8 cellular contexts compared by ENCODE assay signal in the genomic region with DNA sequence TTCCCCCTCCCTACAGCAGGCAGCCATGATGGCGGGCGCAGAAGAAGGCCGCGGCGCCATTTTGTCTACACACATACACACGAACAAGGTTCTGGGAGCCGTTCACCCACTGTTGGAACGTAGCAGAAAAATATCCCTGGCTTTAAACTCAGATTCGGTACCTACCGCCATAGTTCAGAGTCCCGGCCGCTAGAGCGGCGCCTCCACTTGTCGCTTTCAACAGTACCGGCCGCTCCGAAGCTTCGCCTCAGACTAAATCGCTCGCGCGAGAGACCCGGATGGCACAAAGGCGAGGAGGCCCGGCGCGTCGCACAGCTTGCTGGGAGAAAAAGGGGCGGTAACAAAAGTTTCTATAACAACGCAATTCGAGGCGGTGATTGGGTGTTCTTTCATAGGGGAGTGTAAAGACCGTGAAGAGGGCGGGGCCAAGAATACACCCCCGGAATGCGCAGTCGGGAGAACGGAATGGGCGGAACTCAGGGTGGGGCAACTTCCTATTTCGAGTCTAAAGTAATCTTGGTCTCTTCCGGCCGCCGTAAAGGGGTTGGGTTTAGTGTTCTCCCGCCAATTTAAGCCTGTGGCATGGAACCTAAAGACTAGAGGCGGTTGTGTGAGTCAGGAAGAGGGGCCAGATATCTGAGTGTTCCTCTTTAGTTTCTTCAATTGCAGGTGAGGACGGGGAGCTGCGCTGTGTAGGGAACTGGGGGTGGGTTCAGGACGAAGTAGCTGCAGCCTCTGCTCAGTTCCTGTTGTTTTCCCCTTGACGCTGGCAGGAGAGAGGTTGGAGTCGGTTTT. TPM values are rescaled to one million over a fixed set of nuclear protein-coding genes. Genes with fewer than 3 reads are reported as not detected.
DNase-seq lines count a peak whose midpoint lies in the region; TF ChIP-seq lines count a peak whose summit lies in the region.

A gene with protein sequence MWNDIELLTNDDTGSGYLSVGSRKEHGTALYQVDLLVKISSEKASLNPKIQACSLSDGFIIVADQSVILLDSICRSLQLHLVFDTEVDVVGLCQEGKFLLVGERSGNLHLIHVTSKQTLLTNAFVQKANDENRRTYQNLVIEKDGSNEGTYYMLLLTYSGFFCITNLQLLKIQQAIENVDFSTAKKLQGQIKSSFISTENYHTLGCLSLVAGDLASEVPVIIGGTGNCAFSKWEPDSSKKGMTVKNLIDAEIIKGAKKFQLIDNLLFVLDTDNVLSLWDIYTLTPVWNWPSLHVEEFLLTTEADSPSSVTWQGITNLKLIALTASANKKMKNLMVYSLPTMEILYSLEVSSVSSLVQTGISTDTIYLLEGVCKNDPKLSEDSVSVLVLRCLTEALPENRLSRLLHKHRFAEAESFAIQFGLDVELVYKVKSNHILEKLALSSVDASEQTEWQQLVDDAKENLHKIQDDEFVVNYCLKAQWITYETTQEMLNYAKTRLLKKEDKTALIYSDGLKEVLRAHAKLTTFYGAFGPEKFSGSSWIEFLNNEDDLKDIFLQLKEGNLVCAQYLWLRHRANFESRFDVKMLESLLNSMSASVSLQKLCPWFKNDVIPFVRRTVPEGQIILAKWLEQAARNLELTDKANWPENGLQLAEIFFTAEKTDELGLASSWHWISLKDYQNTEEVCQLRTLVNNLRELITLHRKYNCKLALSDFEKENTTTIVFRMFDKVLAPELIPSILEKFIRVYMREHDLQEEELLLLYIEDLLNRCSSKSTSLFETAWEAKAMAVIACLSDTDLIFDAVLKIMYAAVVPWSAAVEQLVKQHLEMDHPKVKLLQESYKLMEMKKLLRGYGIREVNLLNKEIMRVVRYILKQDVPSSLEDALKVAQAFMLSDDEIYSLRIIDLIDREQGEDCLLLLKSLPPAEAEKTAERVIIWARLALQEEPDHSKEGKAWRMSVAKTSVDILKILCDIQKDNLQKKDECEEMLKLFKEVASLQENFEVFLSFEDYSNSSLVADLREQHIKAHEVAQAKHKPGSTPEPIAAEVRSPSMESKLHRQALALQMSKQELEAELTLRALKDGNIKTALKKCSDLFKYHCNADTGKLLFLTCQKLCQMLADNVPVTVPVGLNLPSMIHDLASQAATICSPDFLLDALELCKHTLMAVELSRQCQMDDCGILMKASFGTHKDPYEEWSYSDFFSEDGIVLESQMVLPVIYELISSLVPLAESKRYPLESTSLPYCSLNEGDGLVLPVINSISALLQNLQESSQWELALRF (N-terminal part only) (plus strand): TSS at position 567 of the 795 bp plus-strand sequence. CDS start 2,815 bp downstream, outside the sequence.
A gene with protein sequence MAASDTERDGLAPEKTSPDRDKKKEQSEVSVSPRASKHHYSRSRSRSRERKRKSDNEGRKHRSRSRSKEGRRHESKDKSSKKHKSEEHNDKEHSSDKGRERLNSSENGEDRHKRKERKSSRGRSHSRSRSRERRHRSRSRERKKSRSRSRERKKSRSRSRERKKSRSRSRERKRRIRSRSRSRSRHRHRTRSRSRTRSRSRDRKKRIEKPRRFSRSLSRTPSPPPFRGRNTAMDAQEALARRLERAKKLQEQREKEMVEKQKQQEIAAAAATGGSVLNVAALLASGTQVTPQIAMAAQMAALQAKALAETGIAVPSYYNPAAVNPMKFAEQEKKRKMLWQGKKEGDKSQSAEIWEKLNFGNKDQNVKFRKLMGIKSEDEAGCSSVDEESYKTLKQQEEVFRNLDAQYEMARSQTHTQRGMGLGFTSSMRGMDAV (minus strand): TSS at position 254 of the 795 bp plus-strand sequence. CDS start 83 bp downstream, at position 171.

- H4K20me1 ChIP-seq in MM.1S (ENCODE audit: insufficient read depth, low read length) = peaks cover 9% of the 10 kb centered on the region; the same call in 1 of the 2 replicates
- peaks cover 11% of the 10 kb centered on the region for H4K20me1 ChIP-seq in neural cell (ENCODE audit: insufficient read depth)

- H3K79me2 ChIP-seq in MM.1S (ENCODE audit: low read length) (peaks cover 90% of the 10 kb centered on the region), neural cell (replicated peaks; ENCODE audit: insufficient read depth, low read length) (peaks cover 63% of the 10 kb centered on the region)

- peak in 2 of 4 donors; percentile 95 to 96 for TF ChIP-seq POLR2A in stomach (IDR thresholded peaks at IDR 0.05)

- H3K9me3 ChIP-seq in HAP-1 (no peaks in the 10 kb centered on the region), MM.1S (replicated peaks; ENCODE audit: insufficient read depth, low read length) (no peaks in the 10 kb centered on the region), neural cell (ENCODE audit: low read length) (no peaks in the 10 kb centered on the region), stomach (no peaks in the 10 kb centered on the region)

- intact Hi-C loops in stomach (cut with DNase I; ENCODE audit: low total_unique reads) = no loop called here

- peak within 1 kb of the TSS; percentile 95 for H3K9ac ChIP-seq in MM.1S (ENCODE audit: low read length)
- H3K9ac ChIP-seq in neural cell (ENCODE audit: low read length) = peak within 1 kb of the TSS; percentile 98

- in situ Hi-C loops in G401 (cut with HindIII; ENCODE audit: low sequenced_read_pairs) (no loop called here), HAP-1 (cut with MboI; ENCODE audit: low sequenced_read_pairs) (no loop called here)

- H3K27me3 ChIP-seq in HAP-1 (ENCODE audit: low read depth) (no peaks in the 10 kb centered on the region), MM.1S (replicated peaks; ENCODE audit: insufficient read depth, low read length) (no peaks in the 10 kb centered on the region), neural cell (ENCODE audit: insufficient read depth, low read depth, low read length) (no peaks in the 10 kb centered on the region), stomach (no peaks in the 10 kb centered on the region)

- H3F3A ChIP-seq in MM.1S (ENCODE audit: insufficient read depth, low read length) = no peaks in the 10 kb centered on the region
- no peaks in the 10 kb centered on the region for H3F3A ChIP-seq in neural cell (ENCODE audit: insufficient read depth, low read length, poor library complexity, severe bottlenecking)

- H3K4me1 ChIP-seq in HAP-1 (peaks cover 19% of the 10 kb centered on the region), MM.1S (ENCODE audit: low read length) (peaks cover 5% of the 10 kb centered on the region; the same call in 1 of the 2 replicates), stomach (peaks cover 38 to 51% (median 48%) of the 10 kb centered on the region in 4 donors)

- peaks cover 64% of the 10 kb centered on the region for H3K36me3 ChIP-seq in HAP-1 (replicated peaks)
- H3K36me3 ChIP-seq in MM.1S (replicated peaks; ENCODE audit: insufficient read depth, low read length) = no peaks in the 10 kb centered on the region; the same call in none of the 2 replicates
- no peaks in the 10 kb centered on the region for H3K36me3 ChIP-seq in neural cell (ENCODE audit: insufficient read depth, low read length)
- peaks cover 3 to 19% (median 12%) of the 10 kb centered on the region in 4 donors for H3K36me3 ChIP-seq in stomach

- TF ChIP-seq EP300 in neural cell (conservative IDR thresholded peaks at IDR 0.05; ENCODE audit: poor library complexity, severe bottlenecking) (peak; percentile 79), stomach (IDR thresholded peaks at IDR 0.05) (no peak)

- TF ChIP-seq CTCF in MM.1S (IDR thresholded peaks at IDR 0.05; ENCODE audit: low read length) (no peak), fibroblast of villous mesenchyme (IDR thresholded peaks at IDR 0.05; ENCODE audit: insufficient read depth, low read depth, low read length) (no peak), neural cell (IDR thresholded peaks at IDR 0.05; ENCODE audit: poor library complexity, severe bottlenecking) (no peak), stomach (IDR thresholded peaks at IDR 0.05) (peak in 1 of 7 experiments; percentile 3)

- WGBS in stomach, 5 donors = 0 to 1% (median 0%) methylated on average over 51 of the region's 51 CpGs

- DNase-seq in G401 (ENCODE audit: low spot score) (peak; percentile 100), HAP-1 (ENCODE audit: low spot score in 2 of 2) (peak; percentile 99 to 100), MM.1S (peak; percentile 96), SHP77 treated with DMSO at 0.1 percent for 48 hours (lab: John Stamatoyannopoulos, UW) (peak; percentile 100), fibroblast of villous mesenchyme (ENCODE audit: low read depth) (peak; percentile 100), stomach (peak; percentile 99)
- peak; percentile 99 for DNase-seq in activated effector memory CD4-positive, alpha-beta T cell treated with anti-CD3 and anti-CD28 coated beads, Interleukin-2, amount 50 U/mL, for 16 hours

- TF ChIP-seq RAD21 in neural cell (conservative IDR thresholded peaks at IDR 0.05) = no peak

- peak within 1 kb of the TSS; percentile 61; the same call in 1 of the 2 replicates for H2AFZ ChIP-seq in MM.1S (ENCODE audit: low read length)
- peak within 1 kb of the TSS; percentile 71 for H2AFZ ChIP-seq in neural cell (ENCODE audit: low read depth, low read length)

- H3K4me3 ChIP-seq in HAP-1 = peak within 1 kb of the TSS; percentile 78
- H3K4me3 ChIP-seq in MM.1S (ENCODE audit: low read length) = peak within 1 kb of the TSS; percentile 83
- H3K4me3 ChIP-seq in fibroblast of villous mesenchyme (ENCODE audit: low read depth, low read length) = peak within 1 kb of the TSS; percentile 100
- H3K4me3 ChIP-seq in neural cell (ENCODE audit: low read length) = peak within 1 kb of the TSS; percentile 89
- peak within 1 kb of the TSS; percentile 58 to 78 (median 60) for H3K4me3 ChIP-seq in stomach

- peak within 1 kb of the TSS; percentile 59 for H3K4me2 ChIP-seq in MM.1S (ENCODE audit: low read depth, low read length)
- peak within 1 kb of the TSS; percentile 94 for H3K4me2 ChIP-seq in neural cell (ENCODE audit: low read length)

- peak within 1 kb of the TSS; percentile 92 for H3K27ac ChIP-seq in MM.1S (ENCODE audit: low read length)
- H3K27ac ChIP-seq in neural cell (ENCODE audit: low read length) = peak within 1 kb of the TSS; percentile 100
- peak within 1 kb of the TSS; percentile 96 to 98 (median 98) for H3K27ac ChIP-seq in stomach

- H3K9me2 ChIP-seq in MM.1S (replicated peaks; ENCODE audit: insufficient read depth, low read length) = no peaks in the 10 kb centered on the region
- H3K9me2 ChIP-seq in neural cell (ENCODE audit: insufficient read depth, low read length) = no peaks in the 10 kb centered on the region

TF ChIP-seq in neural cell, 6 proteins besides CTCF, POLR2A, EP300 and RAD21 (continues in another document):
- TF ChIP-seq TAF1 (IDR thresholded peaks at IDR 0.05; ENCODE audit: low read depth) = peak; percentile 86
- peak; percentile 91 for TF ChIP-seq MXI1 (conservative IDR thresholded peaks at IDR 0.05; ENCODE audit: poor library complexity, severe bottlenecking)

RNA-seq across cellular contexts. Expression of the first gene that starts in this region (rescaled TPM):
- total RNA-seq in G401 (2014; rRNA removed; shearing (Covaris generic)) = 43.0 and 54.2 TPM in 2 replicates
- total RNA-seq in fibroblast of villous mesenchyme = 28.0 and 28.5 TPM in 2 replicates
- polyA plus RNA-seq in neural cell = 16.2 and 23.2 TPM in 2 replicates
- polyA minus RNA-seq in neural cell = 22.6 TPM in 2 replicates
- 10 to 100 TPM in 4 of 5 donors, 1 to 10 TPM in 1; 6.1 to 47.0 (median 24.2) TPM for total RNA-seq in stomach
- 10 to 100 TPM in 1 of 3 donors, 1 to 10 TPM in 2; 2.4 to 16.6 (median 3.0) TPM for polyA plus RNA-seq in stomach

RNA-seq across cellular contexts. Expression of the second gene that starts in this region (rescaled TPM):
- total RNA-seq in G401 (2014; rRNA removed; shearing (Covaris generic)) = 30.9 and 62.7 TPM in 2 replicates
- total RNA-seq in fibroblast of villous mesenchyme (34.5 and 41.9 TPM in 2 replicates), stomach (100 to 1,000 TPM in 3 of 5 donors, 10 to 100 TPM in 2; 28.0 to 234 (median 135) TPM)
- polyA plus RNA-seq in neural cell (174 and 194 TPM in 2 replicates), stomach (10 to 100 TPM; 31.4 to 41.2 (median 36.0) TPM)
- polyA minus RNA-seq in neural cell = 118 and 138 TPM in 2 replicates

Comparison
In these comparisons a context has a peak if more than half of its experiments do, and no peak if none do; other contexts are left out.
1. Peak in every context shown above with its lines: DNase-seq, H3K4me3 ChIP-seq and H3K27ac ChIP-seq.